In the genomic region with DNA sequence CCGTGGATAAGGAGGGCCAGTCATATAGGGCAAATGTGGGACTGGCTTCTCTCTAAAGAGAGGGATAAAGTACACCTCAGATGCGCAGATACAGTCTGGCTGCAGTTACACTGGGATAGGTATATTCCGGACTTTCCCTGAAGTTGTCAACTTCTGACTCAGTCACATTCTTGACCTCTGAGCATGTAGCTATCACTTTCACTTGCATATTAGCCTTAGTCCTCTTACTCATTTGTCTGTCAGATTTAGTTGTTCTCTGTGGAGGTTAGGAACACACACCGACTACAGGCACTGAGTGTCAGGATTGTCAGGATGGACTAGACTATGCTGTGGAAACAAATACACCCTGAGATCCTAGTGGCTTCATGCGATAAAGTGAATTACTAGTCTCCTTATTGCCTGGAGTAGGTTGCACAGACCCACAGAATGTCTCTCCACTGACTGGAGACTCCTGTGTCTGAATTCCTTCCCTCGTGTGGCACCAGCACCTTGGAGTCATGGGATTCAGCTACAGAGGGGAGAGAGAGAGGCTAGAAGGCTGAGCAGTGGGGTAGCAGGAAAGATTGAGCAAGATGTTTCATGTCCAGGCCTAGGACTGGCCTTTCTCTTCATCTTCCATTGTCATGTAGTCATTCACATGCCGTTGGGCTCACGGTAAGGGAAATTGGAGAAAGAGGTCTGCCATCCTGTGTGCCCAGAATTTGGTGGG, we compare ENCODE assay signal across 10 cellular contexts.
A peak's percentile ranks its signal among the peaks of the same experiment; 100 is the strongest.
DNase-seq lines count a peak whose midpoint lies in the region; ATAC-seq and TF ChIP-seq lines count a peak whose summit lies in the region.
"Had no signal": no experiment of that assay in that cellular context is flagged by ENCODE, and none has a peak within 500 bp of the region (broad histone marks: within the 10 kb centered on the region; RNA-seq: fewer than 3 reads in every experiment).

No MANE protein-coding gene starts in this region.

- TF ChIP-seq CTCF in AG04449 (IDR thresholded peaks at IDR 0.05; ENCODE audit: insufficient read depth, low read length, missing control alignments) = no peak
- TF ChIP-seq CTCF in Panc1 (IDR thresholded peaks at IDR 0.05) = no peak
- no peak for TF ChIP-seq CTCF in colonic mucosa (IDR thresholded peaks at IDR 0.05)

- H3K9me3 ChIP-seq in Panc1 (ENCODE audit: control insufficient read depth, insufficient read depth, low read depth, low read length) = peaks cover 4% of the 10 kb centered on the region; the same call in 1 of the 2 replicates
- no peaks in the 10 kb centered on the region for H3K9me3 ChIP-seq in colonic mucosa
- H3K9me3 ChIP-seq: BE2C had no signal

- ATAC-seq in GM21360 (IDR thresholded peaks at IDR 0.05; ENCODE audit: unreplicated experiment) = peak; percentile 90
- peak; percentile 87 for ATAC-seq in Panc1
- no peak for ATAC-seq in stimulated activated naive CD8-positive, alpha-beta T cell treated with anti-CD3 and anti-CD28 coated beads, Interleukin-15, Interleukin-2, amounts not matched to agents 100 U/mL and 50 U/mL, for 24 hours

- H3K27me3 ChIP-seq in Panc1 (ENCODE audit: control insufficient read depth, insufficient read depth, low read length) = no peaks in the 10 kb centered on the region
- no peaks in the 10 kb centered on the region for H3K27me3 ChIP-seq in colonic mucosa
- H3K27me3 ChIP-seq: BE2C had no signal

- intact Hi-C loops in Panc1 (cut with micrococcal nuclease; ENCODE audit: unreplicated experiment) = loop anchor here (10.0 kb wide), 1 partner anchor 330 kb away; no protein-coding TSS in a partner anchor
- intact Hi-C loops in colonic mucosa (cut with DNase I) = no loop called here

- no peaks in the 10 kb centered on the region for H3K4me1 ChIP-seq in Panc1 (ENCODE audit: control insufficient read depth, insufficient read depth, low read length)
- no peaks in the 10 kb centered on the region for H3K4me1 ChIP-seq in colonic mucosa
- H3K4me1 ChIP-seq: BE2C had no signal

- no peak overlapping the region for H3K9ac ChIP-seq in colonic mucosa (ENCODE audit: low read depth in 2 of 2, low read length in 2 of 2)

- H3K4me3 ChIP-seq in AG04449 (ENCODE audit: low read depth, low read length) = no peak overlapping the region
- no peak overlapping the region for H3K4me3 ChIP-seq in Panc1 (ENCODE audit: low read depth in 2 of 2, low read length in 2 of 2)
- no peak overlapping the region for H3K4me3 ChIP-seq in colonic mucosa

- DNase-seq in AG04449 (ENCODE audit: low read depth, low spot score) (peak; percentile 63), Panc1 (ENCODE audit: low read depth, low spot score) (peak; percentile 12), fibroblast of the conjunctiva (ENCODE audit: low read depth) (peak; percentile 23), colonic mucosa (no peak), NCI-H345 treated with DMSO at 0.1 percent for 48 hours (lab: John Stamatoyannopoulos, UW; ENCODE audit: unreplicated experiment) (no peak), NCI-H187 (lab: John Stamatoyannopoulos, UW) (no peak)
- DNase-seq in stimulated activated naive CD8-positive, alpha-beta T cell treated with anti-CD3 and anti-CD28 coated beads, Interleukin-15, Interleukin-2, amounts not matched to agents 100 U/mL and 50 U/mL, for 24 hours = no peak
- DNase-seq: activated CD4-positive, alpha-beta T cell treated with anti-CD3 and anti-CD28 coated beads, Interleukin-2, amount 10 ng/mL, durations not matched to agents 24 days and 14 days; BE2C had no signal

- in situ Hi-C loops in Panc1 (cut with HindIII; ENCODE audit: low pct_unique_long_range_greater_than_20kb, low sequenced_read_pairs) = no loop called here

- no TSS peak for BruUV-seq in Panc1 (replicated peaks; lab: Mats Ljungman, UMichigan)

- CTCF ChIA-PET in AG04449 (lab: Yijun Ruan, JAX) = interaction anchor here (1.0 to 2.1 kb wide), 6 partner anchors 89 to 336 kb away, joined by 3 to 11 read pairs (median 4); no protein-coding TSS in a partner anchor
- CTCF ChIA-PET in Panc1 (lab: Charles Lee) = no interaction called here

- POLR2A ChIA-PET in AG04449 (lab: Yijun Ruan, JAX) = interaction anchor here (0.9 to 1.2 kb wide), 2 partner anchors 47 to 137 kb away, joined by 3 read pairs; no protein-coding TSS in a partner anchor
- POLR2A ChIA-PET in Panc1 (lab: Charles Lee) = no interaction called here

- H3K36me3 ChIP-seq in Panc1 (ENCODE audit: control insufficient read depth, insufficient read depth, low read length) (no peaks in the 10 kb centered on the region), colonic mucosa (no peaks in the 10 kb centered on the region)
- H3K36me3 ChIP-seq: BE2C had no signal

- no peak overlapping the region for H3K27ac ChIP-seq in Panc1 (ENCODE audit: low read length)
- H3K27ac ChIP-seq in colonic mucosa = no peak overlapping the region

Comparison
In these comparisons a context has a peak if more than half of its experiments do, and no peak if none do; other contexts are left out.
1. DNase-seq: peak in AG04449 (single experiment), Panc1 (single experiment) and fibroblast of the conjunctiva (single experiment); none in colonic mucosa (single experiment), NCI-H345 treated with DMSO at 0.1 percent for 48 hours (single experiment), stimulated activated naive CD8-positive, alpha-beta T cell treated with anti-CD3 and anti-CD28 coated beads, Interleukin-15, Interleukin-2, amounts not matched to agents 100 U/mL and 50 U/mL, for 24 hours (single experiment) and NCI-H187 (0 of 2).